ENCODE assay signal across 10 cellular contexts in the genomic region with DNA sequence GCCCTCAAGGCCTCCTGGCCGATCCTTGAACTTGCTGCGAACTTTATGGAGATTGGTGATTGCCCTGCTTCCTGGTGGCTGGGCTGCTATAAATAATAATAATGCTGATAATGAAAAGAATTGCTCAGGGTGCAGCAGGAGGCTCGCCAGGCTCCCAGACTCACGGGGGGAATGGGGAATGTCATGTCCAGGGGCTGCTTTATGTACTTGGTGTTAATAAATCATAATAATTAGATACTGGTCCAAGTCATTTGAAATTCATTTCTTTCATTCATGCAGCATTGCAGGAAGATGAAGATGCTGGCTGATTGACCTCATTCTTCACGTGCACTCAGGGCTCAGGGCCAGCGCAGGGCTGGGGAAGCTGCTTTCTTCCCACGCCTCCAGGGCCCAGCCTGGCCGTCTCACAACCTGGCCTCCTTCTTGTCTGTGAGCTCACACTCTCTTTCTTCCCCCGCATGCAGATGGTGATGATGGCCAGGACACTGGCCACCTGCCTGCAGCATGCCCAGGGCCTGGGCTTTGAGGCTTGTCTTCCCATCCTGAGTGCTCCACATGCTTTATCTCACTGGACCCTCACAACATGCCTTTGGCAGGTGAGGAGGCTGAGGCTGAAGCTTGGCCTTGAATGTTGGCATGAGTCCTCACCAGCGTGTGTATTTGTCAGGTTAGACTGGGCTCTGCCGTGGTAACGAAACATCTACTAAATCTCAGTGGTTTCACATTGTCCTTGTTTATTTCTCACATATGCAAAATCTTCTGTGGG.
A peak's percentile ranks its signal among the peaks of the same experiment; 100 is the strongest.
DNase-seq lines count a peak whose midpoint lies in the region; ATAC-seq, FAIRE-seq and TF ChIP-seq lines count a peak whose summit lies in the region.
"Had no signal": no experiment of that assay in that cellular context is flagged by ENCODE, and none has a peak within 500 bp of the region (broad histone marks: within the 10 kb centered on the region; RNA-seq: fewer than 3 reads in every experiment).

No MANE protein-coding gene starts in this region.

- intact Hi-C loops in esophagus muscularis mucosa (cut with DNase I) = no loop called here

- TF ChIP-seq CTCF in esophagus muscularis mucosa (IDR thresholded peaks at IDR 0.05) = no peak

- H3K4me3 ChIP-seq in esophagus muscularis mucosa (no peak overlapping the region), small intestine (ENCODE audit: low read depth in 1 of 2, low read length in 2 of 2) (no peak overlapping the region)

- peak; percentile 92 for DNase-seq in esophagus muscularis mucosa (ENCODE audit: extremely low spot score)
- DNase-seq in small intestine = peak; percentile 56
- DNase-seq in GM19240 (ENCODE audit: insufficient read length, low spot score) = no peak
- no peak for DNase-seq in Ammon's horn (ENCODE audit: low spot score)
- DNase-seq in H54 (ENCODE audit: insufficient read length, low spot score) = no peak
- DNase-seq in HT-29 (ENCODE audit: low spot score) = no peak
- DNase-seq: NCI-H1092 treated with DMSO at 0.1 percent for 48 hours; stimulated activated CD8-positive, alpha-beta memory T cell treated with anti-CD3 and anti-CD28 coated beads, Interleukin-4, amount 100 ng/mL, for 48 hours had no signal

- no peaks in the 10 kb centered on the region for H3K27me3 ChIP-seq in esophagus muscularis mucosa
- H3K27me3 ChIP-seq in small intestine (ENCODE audit: control insufficient read depth in 2 of 2, insufficient read depth in 2 of 2, low read length in 2 of 2) = no peaks in the 10 kb centered on the region

- ATAC-seq in GM19351 (IDR thresholded peaks at IDR 0.05; ENCODE audit: unreplicated experiment) (peak; percentile 92), HG03280 (IDR thresholded peaks at IDR 0.05; ENCODE audit: unreplicated experiment) (peak; percentile 87)

- no peak for TF ChIP-seq EP300 in esophagus muscularis mucosa (IDR thresholded peaks at IDR 0.05)

- H3K9me3 ChIP-seq in esophagus muscularis mucosa = no peaks in the 10 kb centered on the region
- no peaks in the 10 kb centered on the region for H3K9me3 ChIP-seq in small intestine (ENCODE audit: control insufficient read depth, low read depth)

- H3K4me1 ChIP-seq in esophagus muscularis mucosa (peaks cover 4 to 16% (median 13%) of the 10 kb centered on the region in 4 donors), small intestine (ENCODE audit: control insufficient read depth in 2 of 2, insufficient read depth in 1 of 2, low read depth in 1 of 2, low read length in 1 of 2) (peaks cover 2 to 5% of the 10 kb centered on the region in 2 donors)

- H3K27ac ChIP-seq in esophagus muscularis mucosa (replicated peaks in 1 of 4) (peak overlapping the region in 1 of 4 donors; percentile 49), small intestine (ENCODE audit: low read depth in 1 of 2, low read length in 1 of 2) (no peak overlapping the region)

- TF ChIP-seq POLR2A in esophagus muscularis mucosa (IDR thresholded peaks at IDR 0.05; ENCODE audit: low read depth) (no peak), H54 (IDR thresholded peaks at IDR 0.05; ENCODE audit: low read depth, low read length) (no peak)

- H3K36me3 ChIP-seq in esophagus muscularis mucosa (no peaks in the 10 kb centered on the region), small intestine (ENCODE audit: control insufficient read depth in 2 of 2, insufficient read depth in 2 of 2, low read length in 2 of 2) (no peaks in the 10 kb centered on the region)

- WGBS in esophagus muscularis mucosa = 53% methylated on average over 12 of the region's 12 CpGs
- WGBS in small intestine, 3 donors = 26 to 44% (median 27%) methylated on average over 12 of the region's 12 CpGs

- no peak for FAIRE-seq in small intestine (lab: Jason Lieb, UNC)
- no peak for FAIRE-seq in H54 (lab: Jason Lieb, UNC)

Comparison
In these comparisons a context has a peak if more than half of its experiments do, and no peak if none do; other contexts are left out.
1. DNase-seq: peak in esophagus muscularis mucosa (single experiment) and small intestine (single experiment); none in GM19240 (single experiment), Ammon's horn (single experiment), H54 (single experiment) and HT-29 (single experiment).